ENCODE assay signal across 34 cellular contexts in genomic region chr18:9568186-9568585, GRCh38.
"Had no signal": no experiment of that assay in that cellular context is flagged by ENCODE, and none has a peak within 500 bp of the region (broad histone marks: within the 10 kb centered on the region; RNA-seq: fewer than 3 reads in every experiment).

No MANE protein-coding gene starts in this region.

- FAIRE-seq: astrocyte, colon, TTC549 had no signal

- H3K27me3 ChIP-seq: adrenal gland, body of pancreas, brain microvascular endothelial cell, breast epithelium had no signal

- H3K9me3 ChIP-seq: adrenal gland, body of pancreas, breast epithelium had no signal

- H3K4me3 ChIP-seq: adrenal gland, body of pancreas, breast epithelium had no signal

- H3K36me3 ChIP-seq: breast epithelium had no signal

- DNase-seq: activated B cell treated with CpG ODN at 0.5 μM for 24 hours; activated CD4-positive, alpha-beta memory T cell treated with anti-CD3 and anti-CD28 coated beads for 36 hours; activated CD4-positive, alpha-beta T cell treated with anti-CD3 and anti-CD28 coated beads for 4 hours; activated CD4-positive, alpha-beta T cell treated with anti-CD3 and anti-CD28 coated beads, Interleukin-2, amount 10 ng/mL, durations not matched to agents 24 days and 14 days; activated CD4-positive, alpha-beta T cell treated with anti-CD3 and anti-CD28 coated beads, Interleukin-2, amount 50 U/mL, for 1 hour; activated CD4-positive, alpha-beta T cell treated with anti-CD3 and anti-CD28 coated beads, Interleukin-2, amount 50 U/mL, for 4 hours; activated CD4-positive, CD25-positive, alpha-beta regulatory T cell treated with anti-CD3 and anti-CD28 coated beads, Interleukin-2, amount 50 U/mL, for 72 hours; activated CD8-positive, alpha-beta memory T cell treated with anti-CD3 and anti-CD28 coated beads, Interleukin-2, amount 50 U/mL, for 4 hours; activated CD8-positive, alpha-beta T cell treated with anti-CD3 and anti-CD28 coated beads for 36 hours; activated effector memory CD4-positive, alpha-beta T cell treated with anti-CD3 and anti-CD28 coated beads, Interleukin-2, amount 50 U/mL, for 16 hours; activated gamma-delta T cell treated with Interleukin-2 at 50 U/mL for 16 hours; activated naive CD4-positive, alpha-beta T cell; activated naive CD4-positive, alpha-beta T cell treated with anti-CD3 and anti-CD28 coated beads for 36 hours; activated naive CD4-positive, alpha-beta T cell treated with anti-CD3 and anti-CD28 coated beads, Interleukin-2, amount 50 U/mL, for 16 hours; activated naive CD8-positive, alpha-beta T cell treated with anti-CD3 and anti-CD28 coated beads for 36 hours; activated T-cell treated with anti-CD3 and anti-CD28 coated beads for 4 hours; activated T-cell treated with anti-CD3 and anti-CD28 coated beads, Interleukin-2, amount 50 U/mL, for 1 hour; activated T-cell treated with anti-CD3 and anti-CD28 coated beads, Interleukin-2, amount 50 U/mL, for 4 hours; activated T-cell treated with anti-CD3 and anti-CD28 coated beads, Interleukin-2, amount 50 U/mL, for 72 hours; adrenal gland; amniotic stem cell; aorta; body of pancreas; brain microvascular endothelial cell; central memory CD4-positive, alpha-beta T cell; T-helper 2 cell; T-helper 9 cell had no signal

- H3K4me1 ChIP-seq: body of pancreas, breast epithelium had no signal

- H3K27ac ChIP-seq: adrenal gland, body of pancreas, brain microvascular endothelial cell, breast epithelium, VCaP had no signal

- ATAC-seq: activated CD8-positive, alpha-beta T cell treated with anti-CD3 and anti-CD28 coated beads for 36 hours; activated naive CD4-positive, alpha-beta T cell treated with anti-CD3 and anti-CD28 coated beads, Interleukin-2, amount 50 U/mL, for 72 hours; activated T-cell treated with anti-CD3 and anti-CD28 coated beads, Interleukin-2, amount 50 U/mL, for 4 hours; activated T-cell treated with anti-CD3 and anti-CD28 coated beads, Interleukin-2, amount 50 U/mL, for 72 hours; activated T-helper 17 cell treated with anti-CD3 and anti-CD28 coated beads, Interleukin-2, amount 50 U/mL, for 72 hours; body of pancreas had no signal
